Comparison of ENCODE assay signal across 13 cellular contexts in the genomic region with DNA sequence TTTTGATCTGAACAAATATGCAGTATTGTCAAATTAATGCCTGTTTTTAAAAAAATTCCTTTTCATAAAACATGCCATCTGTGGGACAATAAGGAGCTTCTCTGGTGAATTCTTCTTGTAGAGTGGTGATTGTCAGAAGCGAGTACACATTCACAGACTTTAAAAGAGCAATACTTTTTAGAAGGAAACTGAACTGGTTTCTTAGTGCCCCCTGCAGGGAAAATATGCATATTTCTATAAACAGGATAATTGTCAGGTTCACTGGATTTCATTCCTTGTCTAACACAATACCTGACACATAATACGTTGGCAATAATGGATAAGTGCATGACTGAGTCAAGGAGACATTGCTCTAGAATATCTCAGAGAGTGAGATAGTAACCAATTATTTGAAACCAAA.
DNase-seq lines count a peak whose midpoint lies in the region; ATAC-seq and TF ChIP-seq lines count a peak whose summit lies in the region.
"Had no signal": no experiment of that assay in that cellular context is flagged by ENCODE, and none has a peak within 500 bp of the region (broad histone marks: within the 10 kb centered on the region; RNA-seq: fewer than 3 reads in every experiment).

No MANE protein-coding gene starts in this region.

- H3K9me3 ChIP-seq in right lobe of liver (no peaks in the 10 kb centered on the region), uterus (no peaks in the 10 kb centered on the region)

- intact Hi-C loops in right lobe of liver (cut with DNase I) (no loop called here), uterus (cut with DNase I; ENCODE audit: low total_unique reads) (no loop called here)

- no peaks in the 10 kb centered on the region for H3K36me3 Mint-ChIP-seq in activated CD8-positive, alpha-beta memory T cell treated with anti-CD3 and anti-CD28 coated beads, Interleukin-2, amount 10 ng/mL, durations not matched to agents 7 days and 5 days

- H3K27ac ChIP-seq in right lobe of liver = no peak overlapping the region
- H3K27ac ChIP-seq in uterus = no peak overlapping the region

- H3K27ac Mint-ChIP-seq in activated CD8-positive, alpha-beta memory T cell treated with anti-CD3 and anti-CD28 coated beads, Interleukin-2, amount 10 ng/mL, durations not matched to agents 7 days and 5 days = no peak overlapping the region
- H3K27ac Mint-ChIP-seq: T-helper 1 cell treated with Interleukin-12 subunit alpha and Interleukin-12 subunit beta and Interleukin-4 antibody, amounts not matched to agents 30 μg/mL and 1 μg/mL, for 36 hours had no signal

- CTCF ChIA-PET in BJ (lab: Yijun Ruan, JAX) = interaction anchor here (0.8 to 4.0 kb wide), 18 partner anchors 8 to 219 kb away, joined by 3 to 38 read pairs (median 4); no protein-coding TSS in a partner anchor
- CTCF ChIA-PET in activated CD8-positive, alpha-beta memory T cell treated with anti-CD3 and anti-CD28 coated beads, Interleukin-2, amount 10 ng/mL, durations not matched to agents 7 days and 5 days (lab: Charles Lee) = interaction anchor here (1.5 kb wide), 1 partner anchor 9 kb away, joined by 5 read pairs; no protein-coding TSS in a partner anchor

- H3K4me1 ChIP-seq in right lobe of liver (no peaks in the 10 kb centered on the region), uterus (no peaks in the 10 kb centered on the region)

- in situ Hi-C loops in KBM-7 (cut with MboI; ENCODE audit: low pct_unique_long_range_greater_than_20kb, low sequenced_read_pairs) = no loop called here

- H3K4me1 Mint-ChIP-seq in activated CD8-positive, alpha-beta memory T cell treated with anti-CD3 and anti-CD28 coated beads, Interleukin-2, amount 10 ng/mL, durations not matched to agents 7 days and 5 days = no peaks in the 10 kb centered on the region

- H3K27me3 Mint-ChIP-seq in activated CD8-positive, alpha-beta memory T cell treated with anti-CD3 and anti-CD28 coated beads, Interleukin-2, amount 10 ng/mL, durations not matched to agents 7 days and 5 days = peaks cover 14% of the 10 kb centered on the region

- no peaks in the 10 kb centered on the region for H3K36me3 ChIP-seq in BJ (ENCODE audit: control insufficient read depth, insufficient read depth, low read length)
- H3K36me3 ChIP-seq in right lobe of liver = no peaks in the 10 kb centered on the region
- no peaks in the 10 kb centered on the region for H3K36me3 ChIP-seq in uterus

- TF ChIP-seq POLR2A in right lobe of liver (IDR thresholded peaks at IDR 0.05) (no peak), uterus (IDR thresholded peaks at IDR 0.05) (no peak)

- POLR2A ChIA-PET in BJ (lab: Charles Lee) = no interaction called here

- no peak for DNase-seq in BJ (ENCODE audit: low read depth)
- DNase-seq in KBM-7 = peak; percentile 3
- peak; percentile 2 for DNase-seq in amniotic epithelial cell (ENCODE audit: low read depth)
- DNase-seq in right lobe of liver = no peak
- DNase-seq in putamen (ENCODE audit: low spot score) = no peak
- DNase-seq in uterus = no peak
- no peak for DNase-seq in activated CD8-positive, alpha-beta memory T cell treated with anti-CD3 and anti-CD28 coated beads, Interleukin-2, amount 10 ng/mL, durations not matched to agents 7 days and 5 days
- DNase-seq: caudate nucleus; glutamatergic neuron; stimulated activated CD4-positive, alpha-beta T cell treated with anti-CD3 and anti-CD28 coated beads, Interleukin-15, amount 100 ng/mL, for 24 hours; stimulated activated naive CD4-positive, alpha-beta T cell had no signal

- ATAC-seq in right lobe of liver = peak in 2 of 4 donors; percentile 27 to 43
- ATAC-seq in HG02610 (IDR thresholded peaks at IDR 0.05; ENCODE audit: unreplicated experiment) = no peak
- ATAC-seq in activated CD8-positive, alpha-beta memory T cell treated with anti-CD3 and anti-CD28 coated beads, Interleukin-2, amount 10 ng/mL, durations not matched to agents 7 days and 5 days = no peak

- 33% methylated on average over 2 of the region's 2 CpGs for WGBS in right lobe of liver (ENCODE audit: insufficient coverage, low coverage, low lambda C conversion rate, missing lambda C conversion rate)

- H3K4me3 ChIP-seq in BJ (ENCODE audit: low read depth, low read length) = no peak overlapping the region
- no peak overlapping the region for H3K4me3 ChIP-seq in right lobe of liver
- H3K4me3 ChIP-seq in uterus = no peak overlapping the region

- peak; percentile 28 for TF ChIP-seq CTCF in BJ (IDR thresholded peaks at IDR 0.05; ENCODE audit: insufficient read depth, low read depth, low read length)
- peak; percentile 26 to 42 (median 34) for TF ChIP-seq CTCF in right lobe of liver (IDR thresholded peaks at IDR 0.05)
- TF ChIP-seq CTCF in uterus (IDR thresholded peaks at IDR 0.05) = peak in 2 of 4 experiments; percentile 4 to 17

- H3K9me3 Mint-ChIP-seq in activated CD8-positive, alpha-beta memory T cell treated with anti-CD3 and anti-CD28 coated beads, Interleukin-2, amount 10 ng/mL, durations not matched to agents 7 days and 5 days (ENCODE audit: low read depth) = no peaks in the 10 kb centered on the region
- H3K9me3 Mint-ChIP-seq: T-helper 1 cell treated with Interleukin-12 subunit alpha and Interleukin-12 subunit beta and Interleukin-4 antibody, amounts not matched to agents 30 μg/mL and 1 μg/mL, for 36 hours had no signal

- no peaks in the 10 kb centered on the region for H3K27me3 ChIP-seq in BJ (ENCODE audit: control insufficient read depth, insufficient read depth, low read length)
- H3K27me3 ChIP-seq in right lobe of liver = no peaks in the 10 kb centered on the region
- no peaks in the 10 kb centered on the region for H3K27me3 ChIP-seq in uterus

- H3K4me3 Mint-ChIP-seq in activated CD8-positive, alpha-beta memory T cell treated with anti-CD3 and anti-CD28 coated beads, Interleukin-2, amount 10 ng/mL, durations not matched to agents 7 days and 5 days = no peak overlapping the region
- H3K4me3 Mint-ChIP-seq: T-helper 1 cell treated with Interleukin-12 subunit alpha and Interleukin-12 subunit beta and Interleukin-4 antibody, amounts not matched to agents 30 μg/mL and 1 μg/mL, for 36 hours had no signal

Comparison
In these comparisons a context has a peak if more than half of its experiments do, and no peak if none do; other contexts are left out.
1. DNase-seq: peak in KBM-7 (single experiment) and amniotic epithelial cell (single experiment); none in BJ (single experiment), right lobe of liver (0 of 3), putamen (single experiment), uterus (0 of 2) and activated CD8-positive, alpha-beta memory T cell treated with anti-CD3 and anti-CD28 coated beads, Interleukin-2, amount 10 ng/mL, durations not matched to agents 7 days and 5 days (single experiment).